ENCODE assay signal across 1 cellular context in the genomic region with DNA sequence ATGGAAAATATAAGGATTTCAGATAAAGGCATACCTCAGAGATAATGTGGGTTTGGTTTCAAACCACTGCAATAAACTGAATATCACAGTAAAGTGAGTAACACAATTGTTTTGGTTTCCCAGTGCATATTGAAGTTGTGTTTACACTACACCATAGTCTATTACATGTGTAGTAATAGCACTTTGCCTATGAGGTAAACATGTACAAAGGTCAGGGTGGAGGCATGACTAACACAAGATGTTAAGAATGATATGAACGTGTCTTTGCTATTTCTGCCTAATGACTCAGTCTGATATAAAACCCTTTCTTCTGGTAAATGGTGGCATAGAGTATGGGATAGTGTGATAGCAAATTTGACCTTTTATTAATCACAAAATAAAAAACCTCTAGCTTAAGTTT.
TF ChIP-seq lines count a peak whose summit lies in the region.

No MANE protein-coding gene starts in this region.

TF ChIP-seq in HCT116, 20 proteins besides CTCF, POLR2A, EP300 and RAD21 (continued from another document):
- TF ChIP-seq EZH2phosphoT487 (IDR thresholded peaks at IDR 0.05; ENCODE audit: borderline replicate concordance) = no peak
- TF ChIP-seq, protein P1, sequence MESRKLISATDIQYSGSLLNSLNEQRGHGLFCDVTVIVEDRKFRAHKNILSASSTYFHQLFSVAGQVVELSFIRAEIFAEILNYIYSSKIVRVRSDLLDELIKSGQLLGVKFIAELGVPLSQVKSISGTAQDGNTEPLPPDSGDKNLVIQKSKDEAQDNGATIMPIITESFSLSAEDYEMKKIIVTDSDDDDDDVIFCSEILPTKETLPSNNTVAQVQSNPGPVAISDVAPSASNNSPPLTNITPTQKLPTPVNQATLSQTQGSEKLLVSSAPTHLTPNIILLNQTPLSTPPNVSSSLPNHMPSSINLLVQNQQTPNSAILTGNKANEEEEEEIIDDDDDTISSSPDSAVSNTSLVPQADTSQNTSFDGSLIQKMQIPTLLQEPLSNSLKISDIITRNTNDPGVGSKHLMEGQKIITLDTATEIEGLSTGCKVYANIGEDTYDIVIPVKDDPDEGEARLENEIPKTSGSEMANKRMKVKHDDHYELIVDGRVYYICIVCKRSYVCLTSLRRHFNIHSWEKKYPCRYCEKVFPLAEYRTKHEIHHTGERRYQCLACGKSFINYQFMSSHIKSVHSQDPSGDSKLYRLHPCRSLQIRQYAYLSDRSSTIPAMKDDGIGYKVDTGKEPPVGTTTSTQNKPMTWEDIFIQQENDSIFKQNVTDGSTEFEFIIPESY (IDR thresholded peaks at IDR 0.05; ENCODE audit: extremely low read depth, insufficient replicate concordance, low read length) = no peak
- no peak for TF ChIP-seq POLR2AphosphoS5 (IDR thresholded peaks at IDR 0.05; ENCODE audit: low read depth, low read length)
